In the genomic region with DNA sequence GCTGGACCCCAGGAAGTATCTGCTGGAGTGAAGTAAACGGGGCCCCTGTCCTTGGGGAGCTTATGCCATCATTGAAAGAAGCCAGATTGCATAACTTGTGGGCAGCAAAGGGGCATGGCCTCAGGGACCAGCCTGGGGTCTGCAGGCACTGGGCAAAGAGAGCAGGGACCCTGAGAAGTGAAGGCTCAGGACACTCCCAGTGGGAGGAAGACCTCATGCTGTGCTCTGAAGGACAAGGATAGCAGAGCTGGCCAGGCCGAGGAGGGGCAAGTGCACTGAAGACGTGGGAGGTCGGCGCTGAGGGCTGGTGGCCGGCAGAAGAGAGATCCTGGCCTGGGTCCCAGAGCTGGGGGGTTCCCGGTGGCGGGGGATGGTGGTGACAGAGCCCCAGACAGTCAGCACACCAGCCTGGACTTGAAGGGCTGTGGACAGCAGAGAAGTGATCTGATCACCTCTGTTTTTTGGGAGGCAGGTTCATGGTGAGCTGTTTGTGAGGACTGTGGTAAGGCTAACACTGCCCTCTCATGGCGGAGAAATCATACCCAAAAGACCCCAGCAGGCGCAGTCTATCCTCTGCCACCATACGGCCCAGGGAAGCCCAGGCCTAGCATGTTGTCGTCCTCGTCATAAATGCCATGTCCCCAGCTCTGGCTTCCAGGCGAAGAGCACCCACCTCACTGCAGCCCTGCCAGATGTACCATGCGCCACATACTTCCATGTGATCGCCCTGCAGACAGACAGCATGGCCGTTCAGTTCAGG, we compare ENCODE assay signal across 8 cellular contexts. TPM values are rescaled to one million over a fixed set of nuclear protein-coding genes. Genes with fewer than 3 reads are reported as not detected.
DNase-seq lines count a peak whose midpoint lies in the region; ATAC-seq and TF ChIP-seq lines count a peak whose summit lies in the region.

No MANE protein-coding gene starts in this region.

- TF ChIP-seq CTCF in LNCAP (IDR thresholded peaks at IDR 0.05) (peak; percentile 24; the same call in 1 of the 2 replicates), WERI-Rb-1 (IDR thresholded peaks at IDR 0.05; ENCODE audit: low read depth, low read length) (peak; percentile 96), gastroesophageal sphincter (IDR thresholded peaks at IDR 0.05) (peak in 2 of 4 experiments; percentile 7 to 16)

- 0 to 90% methylated on average over 1 to 2 of the region's 17 CpGs for WGBS in gastroesophageal sphincter (ENCODE audit: low coverage in 1 of 2), 2 donors

- ATAC-seq in gastroesophageal sphincter, result no peak
- ATAC-seq in HG03442 (IDR thresholded peaks at IDR 0.05; ENCODE audit: unreplicated experiment), result no peak
- ATAC-seq in GM21619 (IDR thresholded peaks at IDR 0.05; ENCODE audit: unreplicated experiment), result no peak
- ATAC-seq in GM19397 (IDR thresholded peaks at IDR 0.05; ENCODE audit: unreplicated experiment), result no peak

- H3K36me3 ChIP-seq in WERI-Rb-1, result no peaks in the 10 kb centered on the region; the same call in 1 of the 2 replicates
- H3K36me3 ChIP-seq in gastroesophageal sphincter, result no peaks in the 10 kb centered on the region

- H3K9me3 ChIP-seq in WERI-Rb-1 (ENCODE audit: severe bottlenecking) (no peaks in the 10 kb centered on the region), gastroesophageal sphincter (no peaks in the 10 kb centered on the region)

- no peak for TF ChIP-seq POLR2A in gastroesophageal sphincter (IDR thresholded peaks at IDR 0.05)

- H3K27ac ChIP-seq in WERI-Rb-1 (peak overlapping the region; percentile 71), gastroesophageal sphincter (no peak overlapping the region)

- DNase-seq in G401 (ENCODE audit: low spot score) (peak; percentile 41), WERI-Rb-1 (peak; percentile 94), iris pigment epithelial cell (ENCODE audit: low read depth) (peak; percentile 34)

- in situ Hi-C loops in G401 (cut with HindIII; ENCODE audit: low sequenced_read_pairs), result loop anchor here (10.0 kb wide), 2 partner anchors 155 to 235 kb away; no protein-coding TSS in a partner anchor

- H3K4me1 ChIP-seq in gastroesophageal sphincter, result peaks cover 0 to 10% (median 2%) of the 10 kb centered on the region in 3 donors

- no peak overlapping the region for H3K4me3 ChIP-seq in WERI-Rb-1 (ENCODE audit: low read depth, low read length)
- H3K4me3 ChIP-seq in gastroesophageal sphincter, result no peak overlapping the region

- no peaks in the 10 kb centered on the region for H3K27me3 ChIP-seq in WERI-Rb-1 (ENCODE audit: insufficient read depth, low read depth, severe bottlenecking)
- H3K27me3 ChIP-seq in gastroesophageal sphincter, result no peaks in the 10 kb centered on the region

- no peak for TF ChIP-seq EP300 in gastroesophageal sphincter (IDR thresholded peaks at IDR 0.05)

RNA-seq across cellular contexts. Expression of a gene that starts 7.1 kb away (rescaled TPM):
- 55.4 and 76.7 TPM in 2 replicates for total RNA-seq in G401 (2014; rRNA removed; shearing (Covaris generic))
- 10 to 100 TPM; 56.7 to 97.9 (median 64.7) TPM for total RNA-seq in gastroesophageal sphincter

RNA-seq across cellular contexts. Expression of a gene that starts 29.1 kb away (rescaled TPM):
- total RNA-seq in G401 (2014; rRNA removed; shearing (Covaris generic)), result 1.7 TPM in 1 of 2 replicates, not detected in the other
- total RNA-seq in gastroesophageal sphincter, result 1 to 10 TPM in 1 of 4 donors, under 1 TPM in 3; 0.19 to 2.2 (median 0.60) TPM

RNA-seq across cellular contexts. Expression of a gene that starts 40.8 kb away (rescaled TPM):
- total RNA-seq in G401 (2014; rRNA removed; shearing (Covaris generic)), result 193 and 255 TPM in 2 replicates
- total RNA-seq in gastroesophageal sphincter, result 10 to 100 TPM; 40.8 to 84.0 (median 61.6) TPM

RNA-seq across cellular contexts. Expression of a gene that starts 57.7 kb away (rescaled TPM):
- total RNA-seq in G401 (2014; rRNA removed; shearing (Covaris generic)), result 148 and 158 TPM in 2 replicates
- total RNA-seq in gastroesophageal sphincter, result 10 to 100 TPM; 41.9 to 59.6 (median 54.4) TPM

Comparison
In these comparisons a context has a peak if more than half of its experiments do, and no peak if none do; other contexts are left out.
1. DNase-seq: peak in every context shown above with its lines; median percentile 94 in WERI-Rb-1; 41 in G401; 34 in iris pigment epithelial cell.